ENCODE assay signal across 14 cellular contexts in genomic region chr10:103232772-103233488, GRCh38. TPM values are rescaled to one million over a fixed set of nuclear protein-coding genes. Genes with fewer than 3 reads are reported as not detected.
A peak's percentile ranks its signal among the peaks of the same experiment; 100 is the strongest.
DNase-seq lines count a peak whose midpoint lies in the region; ATAC-seq and TF ChIP-seq lines count a peak whose summit lies in the region.
"Had no signal": no experiment of that assay in that cellular context is flagged by ENCODE, and none has a peak within 500 bp of the region (broad histone marks: within the 10 kb centered on the region; RNA-seq: fewer than 3 reads in every experiment).

No MANE protein-coding gene starts in this region.

- POLR2A ChIA-PET in OCI-LY7 (lab: Charles Lee) = interaction anchor here (0.9 to 1.1 kb wide), 2 partner anchors 10 to 11 kb away, joined by 3 to 4 read pairs; no protein-coding TSS in a partner anchor

- H3K9me2 ChIP-seq in OCI-LY7 (ENCODE audit: insufficient read depth, low read length) = no peaks in the 10 kb centered on the region

- H3K4me2 ChIP-seq in OCI-LY7 (ENCODE audit: low read length) = no peak overlapping the region

- no peaks in the 10 kb centered on the region for H3K27me3 Mint-ChIP-seq in endothelial cell (ENCODE audit: unreplicated experiment)

- H3K36me3 Mint-ChIP-seq in endothelial cell (ENCODE audit: low read depth, unreplicated experiment) = peaks cover 3% of the 10 kb centered on the region
- H3K36me3 Mint-ChIP-seq: immature natural killer cell had no signal

- H2AFZ ChIP-seq in OCI-LY7 (ENCODE audit: low read length) = no peak overlapping the region

- H3K27me3 ChIP-seq in neutrophil = no peaks in the 10 kb centered on the region

- DNase-seq in HCEC 1CT = peak; percentile 77
- DNase-seq in OCI-LY7 (ENCODE audit: low spot score) = peak; percentile 19
- DNase-seq in endothelial cell (ENCODE audit: low spot score) = no peak
- no peak for DNase-seq in NCI-H2029 (lab: John Stamatoyannopoulos, UW)
- DNase-seq: activated CD4-positive, CD25-positive, alpha-beta regulatory T cell treated with anti-CD3 and anti-CD28 coated beads, Interleukin-2, amount 50 U/mL, for 72 hours; activated naive CD4-positive, alpha-beta T cell treated with anti-CD3 and anti-CD28 coated beads for 36 hours; effector CD4-positive, alpha-beta T cell; immature natural killer cell; NCI-H1436; occipital lobe had no signal

- H3K27ac Mint-ChIP-seq in endothelial cell (ENCODE audit: unreplicated experiment) = peak overlapping the region; percentile 40
- H3K27ac Mint-ChIP-seq: activated naive CD4-positive, alpha-beta T cell treated with anti-CD3 and anti-CD28 coated beads for 36 hours; immature natural killer cell had no signal

- CTCF ChIA-PET in OCI-LY7 (lab: Charles Lee; ENCODE audit: unreplicated experiment) = no interaction called here

- H3K4me1 ChIP-seq in OCI-LY7 (ENCODE audit: insufficient read depth, low read length, poor library complexity, severe bottlenecking) (peaks cover 5% of the 10 kb centered on the region), neutrophil (ENCODE audit: control insufficient read depth in 1 of 2, insufficient read depth in 1 of 2, low read depth in 1 of 2, low read length in 1 of 2) (peaks cover 40 to 44% of the 10 kb centered on the region in 2 experiments)

- H3K9me3 Mint-ChIP-seq in endothelial cell (ENCODE audit: unreplicated experiment) = no peaks in the 10 kb centered on the region
- H3K9me3 Mint-ChIP-seq: activated naive CD4-positive, alpha-beta T cell treated with anti-CD3 and anti-CD28 coated beads for 36 hours; immature natural killer cell had no signal

- H4K20me1 ChIP-seq in OCI-LY7 (ENCODE audit: insufficient read depth, low read length) = no peaks in the 10 kb centered on the region

- H3K9me3 ChIP-seq in OCI-LY7 (ENCODE audit: low read length) (no peaks in the 10 kb centered on the region), neutrophil (no peaks in the 10 kb centered on the region)

- no TSS peak for BruUV-seq in OCI-LY7 (replicated peaks; lab: Mats Ljungman, UMichigan)

- TF ChIP-seq CTCF in OCI-LY7 (conservative IDR thresholded peaks at IDR 0.05; ENCODE audit: low read length) (no peak), endothelial cell (IDR thresholded peaks at IDR 0.05; ENCODE audit: unreplicated experiment) (no peak), neutrophil (IDR thresholded peaks at IDR 0.05) (no peak)

- intact Hi-C loops in OCI-LY7 (cut with micrococcal nuclease; ENCODE audit: unreplicated experiment) = no loop called here

- H3K4me3 ChIP-seq in OCI-LY7 (ENCODE audit: low read depth, low read length, poor library complexity, severe bottlenecking) (no peak overlapping the region), neutrophil (ENCODE audit: low read depth in 1 of 2, low read length in 1 of 2) (peak overlapping the region in 1 of 2 experiments; percentile 13)

- no peak for ATAC-seq in GM21447 (IDR thresholded peaks at IDR 0.05; ENCODE audit: unreplicated experiment)
- no peak for ATAC-seq in GM21390 (IDR thresholded peaks at IDR 0.05; ENCODE audit: unreplicated experiment)
- ATAC-seq in GM19324 (IDR thresholded peaks at IDR 0.05; ENCODE audit: low FRiP score, unreplicated experiment) = no peak

- H3K4me1 Mint-ChIP-seq in endothelial cell (ENCODE audit: unreplicated experiment) = peaks cover 13% of the 10 kb centered on the region
- H3K4me1 Mint-ChIP-seq: immature natural killer cell had no signal

- H3K79me2 ChIP-seq in OCI-LY7 (ENCODE audit: insufficient read depth, low read depth, low read length) = no peaks in the 10 kb centered on the region

- H3K36me3 ChIP-seq in OCI-LY7 (ENCODE audit: insufficient read depth, low read length) (no peaks in the 10 kb centered on the region), neutrophil (no peaks in the 10 kb centered on the region)

- H3K4me3 Mint-ChIP-seq in endothelial cell (ENCODE audit: unreplicated experiment) = no peak overlapping the region
- H3K4me3 Mint-ChIP-seq: activated naive CD4-positive, alpha-beta T cell treated with anti-CD3 and anti-CD28 coated beads for 36 hours; immature natural killer cell had no signal

- H3K27ac ChIP-seq in OCI-LY7 (ENCODE audit: low read depth, low read length, poor library complexity, severe bottlenecking) = no peak overlapping the region
- peak overlapping the region; percentile 80 for H3K27ac ChIP-seq in neutrophil

RNA-seq across cellular contexts. Expression of gene RPEL1, which starts 12.8 kb away (rescaled TPM):
- total RNA-seq in OCI-LY7 (2014; rRNA removed; shearing (Covaris generic)) = not detected in 2 replicates
- total RNA-seq in OCI-LY7 (2022) (not detected in 2 replicates), endothelial cell (ENCODE audit: unreplicated experiment) (not detected)

RNA-seq across cellular contexts. Expression of gene NT5C2, which starts 39.9 kb away (rescaled TPM):
- total RNA-seq in OCI-LY7 (2014; rRNA removed; shearing (Covaris generic)) = 72.0 and 73.5 TPM in 2 replicates
- total RNA-seq in OCI-LY7 (2022) (87.3 and 118 TPM in 2 replicates), endothelial cell (ENCODE audit: unreplicated experiment) (88.2 TPM)

RNA-seq across cellular contexts. Expression of gene INA, which starts 44.0 kb away (rescaled TPM):
- total RNA-seq in OCI-LY7 (2014; rRNA removed; shearing (Covaris generic)) = not detected in 2 replicates
- total RNA-seq in OCI-LY7 (2022) (not detected in 2 replicates), endothelial cell (ENCODE audit: unreplicated experiment) (0.23 TPM)

Comparison
In these comparisons a context has a peak if more than half of its experiments do, and no peak if none do; other contexts are left out.
1. DNase-seq: peak in HCEC 1CT (single experiment) and OCI-LY7 (single experiment); none in endothelial cell (single experiment) and NCI-H2029 (single experiment).